In genomic region chr20:10219993-10220750, GRCh38 we compare ENCODE assay signal across 13 cellular contexts. TPM values are rescaled to one million over a fixed set of nuclear protein-coding genes. Genes with fewer than 3 reads are reported as not detected.
DNase-seq lines count a peak whose midpoint lies in the region; ATAC-seq and TF ChIP-seq lines count a peak whose summit lies in the region.
"Had no signal": no experiment of that assay in that cellular context is flagged by ENCODE, and none has a peak within 500 bp of the region (broad histone marks: within the 10 kb centered on the region; RNA-seq: fewer than 3 reads in every experiment).

No MANE protein-coding gene starts in this region.

- H3K9me3 ChIP-seq in CD4-positive, alpha-beta memory T cell (ENCODE audit: control insufficient read depth in 1 of 2, low read length in 2 of 2) = no peaks in the 10 kb centered on the region
- H3K9me3 ChIP-seq in SK-N-MC (ENCODE audit: low read depth, low read length) (no peaks in the 10 kb centered on the region), osteoblast (ENCODE audit: low read depth, low read length) (no peaks in the 10 kb centered on the region)
- H3K9me3 ChIP-seq: prostate gland, thyroid gland had no signal

- POLR2A ChIA-PET in CD4-positive, alpha-beta memory T cell (lab: Charles Lee; ENCODE audit: partially characterized antibody) = no interaction called here

- H3K27me3 Mint-ChIP-seq in CD4-positive, alpha-beta memory T cell = peaks cover 38 to 48% of the 10 kb centered on the region in 2 donors

- H3K36me3 Mint-ChIP-seq in CD4-positive, alpha-beta memory T cell = no peaks in the 10 kb centered on the region

- CTCF ChIA-PET in CD4-positive, alpha-beta memory T cell (lab: Charles Lee; ENCODE audit: partially characterized antibody) = no interaction called here

- H3K4me3 ChIP-seq in CD4-positive, alpha-beta memory T cell (ENCODE audit: low read length in 2 of 2) = no peak overlapping the region
- H3K4me3 ChIP-seq in SK-N-MC (peak overlapping the region; percentile 98), dorsolateral prefrontal cortex (peak overlapping the region; percentile 9 to 85 (median 72)), osteoblast (ENCODE audit: insufficient read depth, low read length) (no peak overlapping the region)
- H3K4me3 ChIP-seq: lung, thyroid gland had no signal

- ATAC-seq in GM19395 (IDR thresholded peaks at IDR 0.05; ENCODE audit: unreplicated experiment) = no peak
- ATAC-seq in left ventricle myocardium superior = no peak

- intact Hi-C loops in CD4-positive, alpha-beta memory T cell (cut with micrococcal nuclease) = no loop called here
- intact Hi-C loops in dorsolateral prefrontal cortex (cut with DNase I) (loop anchor here (2.0 to 10.0 kb wide), 7 partner anchors 47 to 605 kb away; partner anchors contain the start of genes MKKS (in 2 of the 2) and SLX4IP (in 2 of the 2)), left ventricle myocardium superior (cut with micrococcal nuclease) (no loop called here)

- no peak overlapping the region for H3K27ac Mint-ChIP-seq in CD4-positive, alpha-beta memory T cell
- H3K27ac Mint-ChIP-seq: activated T-helper 1 cell treated with anti-CD3 and anti-CD28 coated beads, Interleukin-12 subunit alpha, Interleukin-12 subunit beta, Interleukin-2, Interleukin-4 antibody, amounts not matched to agents 30 ng/mL and 10 ng/mL and 1 ng/mL, durations not matched to agents 14 hours and 24 hours and 36 hours had no signal

- H3K9me3 Mint-ChIP-seq in CD4-positive, alpha-beta memory T cell = peaks cover 2 to 16% (median 5%) of the 10 kb centered on the region in 8 donors

- H3K4me1 ChIP-seq in CD4-positive, alpha-beta memory T cell (ENCODE audit: insufficient read depth, low read length) = peaks cover 11% of the 10 kb centered on the region
- peaks cover 4% of the 10 kb centered on the region for H3K4me1 ChIP-seq in osteoblast (ENCODE audit: insufficient read depth, low read length)
- H3K4me1 ChIP-seq: foreskin keratinocyte, prostate gland had no signal

- peak overlapping the region; percentile 41 for H3K4me2 ChIP-seq in osteoblast (ENCODE audit: insufficient read depth, low read length)

- H3K4me3 Mint-ChIP-seq in CD4-positive, alpha-beta memory T cell = peak overlapping the region in 5 of 8 donors; percentile 3 to 71 (median 55)

- H3K4me1 Mint-ChIP-seq in CD4-positive, alpha-beta memory T cell = peaks cover 7 to 21% (median 11%) of the 10 kb centered on the region in 4 donors

- no peaks in the 10 kb centered on the region for H3K79me2 ChIP-seq in osteoblast (ENCODE audit: insufficient read depth, low read length)

- DNase-seq in CD4-positive, alpha-beta memory T cell = no peak
- DNase-seq in SK-N-MC (ENCODE audit: low read depth, low spot score) (no peak), dorsolateral prefrontal cortex (no peak), osteoblast (ENCODE audit: insufficient read length, low spot score, missing footprints) (no peak), NCI-H1930 (lab: John Stamatoyannopoulos, UW) (no peak), left ventricle myocardium superior (no peak)

- H4K20me1 ChIP-seq in osteoblast (ENCODE audit: insufficient read depth, low read length) = no peaks in the 10 kb centered on the region

- no peak overlapping the region for H3K27ac ChIP-seq in CD4-positive, alpha-beta memory T cell (ENCODE audit: low read depth, low read length)
- H3K27ac ChIP-seq in SK-N-MC = no peak overlapping the region
- H3K27ac ChIP-seq in dorsolateral prefrontal cortex = peak overlapping the region in 55 of 59 donors; percentile 6 to 99 (median 96)
- H3K27ac ChIP-seq in osteoblast (ENCODE audit: low read depth, low read length) = no peak overlapping the region
- H3K27ac ChIP-seq: foreskin keratinocyte, prostate gland, thyroid gland had no signal

- H2AFZ ChIP-seq in osteoblast (ENCODE audit: low read length) = no peak overlapping the region

- no peak overlapping the region for H3K9ac ChIP-seq in SK-N-MC (ENCODE audit: insufficient read length)

- no peak for TF ChIP-seq CTCF in dorsolateral prefrontal cortex (IDR thresholded peaks at IDR 0.05 in 54 of 56, conservative IDR thresholded peaks at IDR 0.05 in 2 of 56; ENCODE audit: low read depth in 1 of 56, partially characterized antibody in 56 of 56)
- TF ChIP-seq CTCF in osteoblast (IDR thresholded peaks at IDR 0.05; ENCODE audit: extremely low read depth, low read depth, low read length) = no peak

- no peaks in the 10 kb centered on the region for H3K36me3 ChIP-seq in CD4-positive, alpha-beta memory T cell (ENCODE audit: insufficient read depth, low read length)
- H3K36me3 ChIP-seq in SK-N-MC (ENCODE audit: insufficient read depth, low read length) (no peaks in the 10 kb centered on the region), osteoblast (ENCODE audit: insufficient read depth, low read length) (no peaks in the 10 kb centered on the region)
- H3K36me3 ChIP-seq: prostate gland, thyroid gland had no signal

- peaks cover 13% of the 10 kb centered on the region for H3K27me3 ChIP-seq in CD4-positive, alpha-beta memory T cell (ENCODE audit: insufficient read depth, low read length)
- H3K27me3 ChIP-seq in dorsolateral prefrontal cortex = no peaks in the 10 kb centered on the region
- peaks cover 32% of the 10 kb centered on the region for H3K27me3 ChIP-seq in osteoblast (ENCODE audit: insufficient read depth, low read length)
- H3K27me3 ChIP-seq: thyroid gland had no signal

RNA-seq across cellular contexts. Expression of gene SNAP25, which starts 1.5 kb away (rescaled TPM):
- total RNA-seq in CD4-positive, alpha-beta memory T cell = not detected
- polyA plus RNA-seq in CD4-positive, alpha-beta memory T cell = under 1 TPM in 1 of 2 donors, not detected in 1; 0.14 TPM
- total RNA-seq in dorsolateral prefrontal cortex (1,000 to 10,000 TPM in 110 of 120 experiments, 100 to 1,000 TPM in 10; 320 to 2,887 (median 2,033) TPM), osteoblast (1.8 TPM in 2 replicates), left ventricle myocardium superior (0.67 TPM)
- total RNA-seq: foreskin keratinocyte had no signal
- polyA plus RNA-seq: foreskin keratinocyte, keratinocyte had no signal

Comparison
In these comparisons a context has a peak if more than half of its experiments do, and no peak if none do; other contexts are left out.
1. H3K27ac ChIP-seq: peak in dorsolateral prefrontal cortex (55 of 59); none in CD4-positive, alpha-beta memory T cell (single experiment), SK-N-MC (single experiment) and osteoblast (single experiment).
2. H3K4me3 ChIP-seq: peak in SK-N-MC (single experiment) and dorsolateral prefrontal cortex (59 of 59); none in CD4-positive, alpha-beta memory T cell (0 of 2) and osteoblast (single experiment).
3. RNA of gene SNAP25, which starts 1.5 kb away (total RNA-seq): 320 to 2,887 TPM in dorsolateral prefrontal cortex; 1.8 TPM in osteoblast, 0.67 TPM in left ventricle myocardium superior (single experiment) and not detected in CD4-positive, alpha-beta memory T cell; every median in the first group is over 100 times any median in the second.
4. intact Hi-C loops: an anchor here in dorsolateral prefrontal cortex (2.0 to 10.0 kb wide); none called in CD4-positive, alpha-beta memory T cell and left ventricle myocardium superior.